In genomic region chrX:15854712-15855561, GRCh38 we compare ENCODE assay signal across 1 cellular context.
TF ChIP-seq lines count a peak whose summit lies in the region.

Gene AP1S2, minus strand, starts transcription at chrX:15854813. Its CDS starts 2,289 bp downstream, at chrX:15852524.

TF ChIP-seq in HepG2, 621 proteins besides CTCF, POLR2A, EP300 and RAD21 (continued from another document and continues in another):
- TF ChIP-seq UBTF (CRISPR knock-in tag; IDR thresholded peaks at IDR 0.05) (peak; percentile 17; the same call in 1 of the 2 replicates), EHMT2 (IDR thresholded peaks at IDR 0.05; ENCODE audit: borderline replicate concordance, low read depth, low read length) (no peak), RARG (CRISPR knock-in tag; IDR thresholded peaks at IDR 0.05; ENCODE audit: low read depth) (no peak), ZNF430 (CRISPR knock-in tag; IDR thresholded peaks at IDR 0.05) (no peak), PATZ1 (CRISPR knock-in tag; IDR thresholded peaks at IDR 0.05) (peak; percentile 27; the same call in 1 of the 2 replicates), DRAP1 (CRISPR knock-in tag; IDR thresholded peaks at IDR 0.05) (peak; percentile 51; the same call in 1 of the 2 replicates), FOSL2 (CRISPR knock-in tag; IDR thresholded peaks at IDR 0.05) (no peak), TEAD3 (CRISPR knock-in tag; optimal IDR thresholded peaks at IDR 0.05; ENCODE audit: borderline replicate concordance) (no peak), ZBTB43 (CRISPR knock-in tag; conservative IDR thresholded peaks at IDR 0.05) (no peak; the same call in 1 of the 2 replicates), ZSCAN31 (CRISPR knock-in tag; IDR thresholded peaks at IDR 0.05; ENCODE audit: low read depth) (no peak), NKX3-1 (CRISPR knock-in tag; IDR thresholded peaks at IDR 0.05) (0 out of 2 replicates have a peak, but pooled peaks have one; percentile 58), ZNF512B (CRISPR knock-in tag; IDR thresholded peaks at IDR 0.05; ENCODE audit: borderline replicate concordance) (0 out of 2 replicates have a peak, but pooled peaks have one; percentile 57), TBL1XR1 (IDR thresholded peaks at IDR 0.05; ENCODE audit: borderline replicate concordance, low read length, partially characterized antibody) (no peak), ZNF34 (CRISPR knock-in tag; IDR thresholded peaks at IDR 0.05; ENCODE audit: borderline replicate concordance) (no peak), MAFG (CRISPR knock-in tag; IDR thresholded peaks at IDR 0.05) (no peak), NR2F6 (IDR thresholded peaks at IDR 0.05) (no peak), NR2F6 (CRISPR knock-in tag; IDR thresholded peaks at IDR 0.05) (no peak), ZNF737 (CRISPR knock-in tag; IDR thresholded peaks at IDR 0.05; ENCODE audit: borderline replicate concordance) (no peak), ZNF160 (CRISPR knock-in tag; IDR thresholded peaks at IDR 0.05) (no peak), THAP11 (CRISPR knock-in tag; IDR thresholded peaks at IDR 0.05) (no peak), KAT8 (CRISPR knock-in tag; IDR thresholded peaks at IDR 0.05) (peak; percentile 59; the same call in 1 of the 2 replicates), ZNF883 (CRISPR knock-in tag; IDR thresholded peaks at IDR 0.05; ENCODE audit: not compliant biosample characterization) (peak; percentile 49), NFAT5 (CRISPR knock-in tag; IDR thresholded peaks at IDR 0.05) (no peak), SP5 (CRISPR knock-in tag; IDR thresholded peaks at IDR 0.05; ENCODE audit: borderline replicate concordance, low read depth) (no peak; the same call in 1 of the 2 replicates), SALL2 (CRISPR knock-in tag; IDR thresholded peaks at IDR 0.05) (no peak), AGO1 (IDR thresholded peaks at IDR 0.05; ENCODE audit: low read depth, low read length, poor library complexity, severe bottlenecking) (no peak), SIX4 (CRISPR knock-in tag; IDR thresholded peaks at IDR 0.05) (no peak), ZKSCAN8 (CRISPR knock-in tag; IDR thresholded peaks at IDR 0.05; ENCODE audit: borderline replicate concordance) (no peak), ZNF687 (CRISPR knock-in tag; IDR thresholded peaks at IDR 0.05) (peak; percentile 69), SP2 (CRISPR knock-in tag; IDR thresholded peaks at IDR 0.05) (peak; percentile 75), RERE (CRISPR knock-in tag; IDR thresholded peaks at IDR 0.05; ENCODE audit: low read depth) (no peak), GATAD1 (CRISPR knock-in tag; IDR thresholded peaks at IDR 0.05) (no peak), JUN (CRISPR knock-in tag; IDR thresholded peaks at IDR 0.05) (no peak)
